Comparison of ENCODE assay signal across 7 cellular contexts in the genomic region with DNA sequence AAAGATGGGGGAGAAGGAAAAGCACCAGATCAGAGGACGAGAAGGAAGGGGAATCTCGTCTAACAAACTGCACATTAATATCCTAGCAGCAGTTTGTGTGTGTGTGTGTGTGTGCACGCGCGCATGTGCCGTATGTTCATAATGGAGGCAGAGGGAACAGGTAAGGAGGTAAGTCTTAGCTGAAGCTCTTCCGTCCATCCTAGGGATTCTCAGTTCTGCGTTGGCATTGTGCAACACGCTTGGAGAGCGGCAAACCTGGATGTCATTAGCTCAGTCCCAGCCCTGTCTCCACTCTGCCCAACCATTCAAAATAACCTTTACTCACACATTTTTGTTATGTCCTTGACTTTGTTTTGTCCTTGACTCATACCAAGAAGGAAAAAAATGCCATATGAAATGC.
A peak's percentile ranks its signal among the peaks of the same experiment; 100 is the strongest.
DNase-seq lines count a peak whose midpoint lies in the region; TF ChIP-seq lines count a peak whose summit lies in the region.
"Had no signal": no experiment of that assay in that cellular context is flagged by ENCODE, and none has a peak within 500 bp of the region (broad histone marks: within the 10 kb centered on the region; RNA-seq: fewer than 3 reads in every experiment).

No MANE protein-coding gene starts in this region.

- H3K4me1 ChIP-seq in parathyroid adenoma, result peaks cover 6% of the 10 kb centered on the region

- no peak overlapping the region for H3K27ac ChIP-seq in parathyroid adenoma

- H3K36me3 ChIP-seq in parathyroid adenoma (ENCODE audit: control insufficient read depth, insufficient read depth, low read length), result no peaks in the 10 kb centered on the region

- no peak overlapping the region for H3K4me3 ChIP-seq in parathyroid adenoma (ENCODE audit: low read depth, low read length)
- H3K4me3 ChIP-seq: skin epidermis had no signal

- H3K4me2 ChIP-seq in parathyroid adenoma (ENCODE audit: low read length), result no peak overlapping the region

- no peaks in the 10 kb centered on the region for H3K9me3 ChIP-seq in parathyroid adenoma (ENCODE audit: control insufficient read depth, low read length)

- no peak for TF ChIP-seq CTCF in parathyroid adenoma (IDR thresholded peaks at IDR 0.05)

- no peaks in the 10 kb centered on the region for H3K79me2 ChIP-seq in parathyroid adenoma

- H3K9ac ChIP-seq in parathyroid adenoma, result no peak overlapping the region

- H3K27me3 ChIP-seq in parathyroid adenoma (ENCODE audit: control insufficient read depth, insufficient read depth, low read length), result no peaks in the 10 kb centered on the region

- DNase-seq in dedifferentiated amniotic fluid mesenchymal stem cell (ENCODE audit: extremely low spot score) (peak; percentile 39), NCI-H2196 (lab: John Stamatoyannopoulos, UW; ENCODE audit: unreplicated experiment) (no peak)
- DNase-seq: activated T-cell treated with anti-CD3 and anti-CD28 coated beads, Interleukin-2, amount 50 U/mL, for 24 hours; NCI-H1048; NCI-H524 had no signal

- H2AFZ ChIP-seq in parathyroid adenoma, result peak overlapping the region; percentile 39
